In genomic region chr5:175597718-175598117, GRCh38 we compare ENCODE assay signal across 12 cellular contexts.
"Had no signal": no experiment of that assay in that cellular context is flagged by ENCODE, and none has a peak within 500 bp of the region (broad histone marks: within the 10 kb centered on the region; RNA-seq: fewer than 3 reads in every experiment).

No MANE protein-coding gene starts in this region.

- H3K27ac ChIP-seq: gastroesophageal sphincter had no signal

- H3K9me3 ChIP-seq: gastroesophageal sphincter had no signal

- H3K36me3 ChIP-seq: gastroesophageal sphincter had no signal

- DNase-seq: activated CD4-positive, alpha-beta T cell treated with anti-CD3 and anti-CD28 coated beads for 4 hours; activated CD8-positive, alpha-beta T cell treated with anti-CD3 and anti-CD28 coated beads for 36 hours; activated effector memory CD4-positive, alpha-beta T cell treated with Interleukin-2 at 50 U/mL for 16 hours; activated naive CD4-positive, alpha-beta T cell treated with anti-CD3 and anti-CD28 coated beads, Interleukin-2, amount 50 U/mL, for 16 hours; activated T-cell treated with anti-CD3 and anti-CD28 coated beads, Interleukin-2, amount 50 U/mL, for 4 hours; erythroblast; hippocampal formation; stimulated activated CD4-positive, alpha-beta T cell treated with anti-CD3 and anti-CD28 coated beads, Interleukin-12 subunit alpha, Interleukin-12 subunit beta, amount 100 ng/mL, for 4 hours; stimulated activated CD4-positive, alpha-beta T cell treated with anti-CD3 and anti-CD28 coated beads, Interleukin-2, amount 100 ng/mL, for 24 hours; T-helper 17 cell had no signal

- ATAC-seq: activated CD8-positive, alpha-beta T cell treated with anti-CD3 and anti-CD28 coated beads for 36 hours; activated T-cell treated with anti-CD3 and anti-CD28 coated beads, Interleukin-2, amount 50 U/mL, for 4 hours; gastroesophageal sphincter; stimulated activated effector memory CD8-positive, alpha-beta T cell treated with anti-CD3 and anti-CD28 coated beads, Interleukin-12 subunit alpha, Interleukin-12 subunit beta, amount 100 ng/mL, for 72 hours; T-helper 17 cell had no signal

- H3K4me3 ChIP-seq: gastroesophageal sphincter had no signal

- H3K4me1 ChIP-seq: gastroesophageal sphincter had no signal
